Comparison of ENCODE assay signal across 10 cellular contexts in genomic region chr6:101392561-101393230, GRCh38. TPM values are rescaled to one million over a fixed set of nuclear protein-coding genes. Genes with fewer than 3 reads are reported as not detected.
A peak's percentile ranks its signal among the peaks of the same experiment; 100 is the strongest.
DNase-seq lines count a peak whose midpoint lies in the region; ATAC-seq and TF ChIP-seq lines count a peak whose summit lies in the region.
"Had no signal": no experiment of that assay in that cellular context is flagged by ENCODE, and none has a peak within 500 bp of the region (broad histone marks: within the 10 kb centered on the region; RNA-seq: fewer than 3 reads in every experiment).

No MANE protein-coding gene starts in this region.

- H3K36me3 ChIP-seq in neural progenitor cell (no peaks in the 10 kb centered on the region), upper lobe of right lung (no peaks in the 10 kb centered on the region)
- H3K36me3 ChIP-seq: upper lobe of left lung had no signal

- peaks cover 14% of the 10 kb centered on the region for H3K4me1 Mint-ChIP-seq in endothelial cell (ENCODE audit: unreplicated experiment)
- H3K4me1 Mint-ChIP-seq in neural progenitor cell: peaks cover 19% of the 10 kb centered on the region
- H3K4me1 Mint-ChIP-seq in naive thymus-derived CD8-positive, alpha-beta T cell: peaks cover 0 to 4% (median 0%) of the 10 kb centered on the region in 4 donors

- H3K4me3 ChIP-seq in neural progenitor cell (peak overlapping the region; percentile 56), upper lobe of right lung (no peak overlapping the region)

- POLR2A ChIA-PET in naive thymus-derived CD8-positive, alpha-beta T cell (lab: Charles Lee): no interaction called here

- H4K20me1 ChIP-seq in neural progenitor cell (ENCODE audit: low read depth): peaks cover 13% of the 10 kb centered on the region

- H3K79me2 ChIP-seq in neural progenitor cell (ENCODE audit: low read depth): no peaks in the 10 kb centered on the region

- H3F3A ChIP-seq in neural progenitor cell (ENCODE audit: low read depth): peaks cover 13% of the 10 kb centered on the region

- TF ChIP-seq CTCF in endothelial cell (IDR thresholded peaks at IDR 0.05; ENCODE audit: unreplicated experiment) (no peak), neural progenitor cell (IDR thresholded peaks at IDR 0.05) (no peak), upper lobe of right lung (IDR thresholded peaks at IDR 0.05) (no peak)

- H3K27ac ChIP-seq in neural progenitor cell: no peak overlapping the region
- no peak overlapping the region for H3K27ac ChIP-seq in upper lobe of right lung
- H3K27ac ChIP-seq: upper lobe of left lung had no signal

- peaks cover 15% of the 10 kb centered on the region for H3K4me1 ChIP-seq in neural progenitor cell
- H3K4me1 ChIP-seq in upper lobe of right lung: no peaks in the 10 kb centered on the region

- H3K36me3 Mint-ChIP-seq in endothelial cell (ENCODE audit: low read depth, unreplicated experiment): no peaks in the 10 kb centered on the region
- H3K36me3 Mint-ChIP-seq in neural progenitor cell: no peaks in the 10 kb centered on the region
- peaks cover 0 to 4% (median 0%) of the 10 kb centered on the region in 3 donors for H3K36me3 Mint-ChIP-seq in naive thymus-derived CD8-positive, alpha-beta T cell

- DNase-seq in COLO668 (lab: John Stamatoyannopoulos, UW; ENCODE audit: unreplicated experiment) (peak; percentile 55), NCI-H345 treated with DMSO at 0.1 percent for 48 hours (lab: John Stamatoyannopoulos, UW; ENCODE audit: unreplicated experiment) (peak; percentile 22), endothelial cell (ENCODE audit: low spot score) (peak; percentile 13), neural progenitor cell (ENCODE audit: low spot score) (no peak), upper lobe of right lung (no peak)
- no peak for DNase-seq in activated CD4-positive, alpha-beta T cell treated with anti-CD3 and anti-CD28 coated beads, Interleukin-2, amount 50 U/mL, for 48 hours
- DNase-seq in naive thymus-derived CD8-positive, alpha-beta T cell: no peak

- no peaks in the 10 kb centered on the region for H3K9me3 ChIP-seq in neural progenitor cell (ENCODE audit: low read depth)
- H3K9me3 ChIP-seq in upper lobe of right lung: no peaks in the 10 kb centered on the region
- H3K9me3 ChIP-seq: upper lobe of left lung had no signal

- H3K4me2 ChIP-seq in neural progenitor cell: peak overlapping the region; percentile 96

- H3K4me3 Mint-ChIP-seq in endothelial cell (ENCODE audit: unreplicated experiment) (peak overlapping the region; percentile 87), neural progenitor cell (peak overlapping the region; percentile 90)
- no peak overlapping the region for H3K4me3 Mint-ChIP-seq in naive thymus-derived CD8-positive, alpha-beta T cell

- H2AFZ ChIP-seq in neural progenitor cell (replicated peaks): peak overlapping the region; percentile 75

- no peak overlapping the region for H3K9ac ChIP-seq in neural progenitor cell

- intact Hi-C loops in upper lobe of right lung (cut with DNase I): no loop called here

- H3K27me3 ChIP-seq in neural progenitor cell (peaks cover 80% of the 10 kb centered on the region), upper lobe of right lung (peaks cover 42% of the 10 kb centered on the region)

- H3K9me3 Mint-ChIP-seq in endothelial cell (ENCODE audit: unreplicated experiment) (no peaks in the 10 kb centered on the region), neural progenitor cell (no peaks in the 10 kb centered on the region)
- H3K9me3 Mint-ChIP-seq in naive thymus-derived CD8-positive, alpha-beta T cell: peaks cover 0 to 20% (median 4%) of the 10 kb centered on the region in 9 donors

- H3K27me3 Mint-ChIP-seq in endothelial cell (ENCODE audit: unreplicated experiment) (peaks cover 12% of the 10 kb centered on the region), neural progenitor cell (ENCODE audit: insufficient read depth, low read depth) (peaks cover 38% of the 10 kb centered on the region)
- H3K27me3 Mint-ChIP-seq in naive thymus-derived CD8-positive, alpha-beta T cell: peaks cover 24 to 50% (median 41%) of the 10 kb centered on the region in 5 donors

- ATAC-seq in HG02885 (IDR thresholded peaks at IDR 0.05; ENCODE audit: poor library complexity, unreplicated experiment): no peak
- ATAC-seq in naive thymus-derived CD8-positive, alpha-beta T cell: no peak
- ATAC-seq in upper lobe of right lung: no peak

- H3K27ac Mint-ChIP-seq in endothelial cell (ENCODE audit: unreplicated experiment) (no peak overlapping the region), neural progenitor cell (no peak overlapping the region)
- no peak overlapping the region for H3K27ac Mint-ChIP-seq in naive thymus-derived CD8-positive, alpha-beta T cell

RNA-seq across cellular contexts. Expression of gene GRIK2, which starts 0.8 kb away (rescaled TPM):
- total RNA-seq in endothelial cell (ENCODE audit: unreplicated experiment) (2.8 TPM), neural progenitor cell (ENCODE audit: low replicate concordance) (0.88 and 1.5 TPM in 2 replicates), upper lobe of right lung (0.38 TPM)
- total RNA-seq in naive thymus-derived CD8-positive, alpha-beta T cell: not detected
- not detected for polyA plus RNA-seq in naive thymus-derived CD8-positive, alpha-beta T cell
- total RNA-seq: HT-29 had no signal

Comparison
In these comparisons a context has a peak if more than half of its experiments do, and no peak if none do; other contexts are left out.
1. DNase-seq: peak in COLO668 (single experiment), NCI-H345 treated with DMSO at 0.1 percent for 48 hours (single experiment) and endothelial cell (single experiment); none in neural progenitor cell (single experiment), activated CD4-positive, alpha-beta T cell treated with anti-CD3 and anti-CD28 coated beads, Interleukin-2, amount 50 U/mL, for 48 hours (0 of 2), naive thymus-derived CD8-positive, alpha-beta T cell (0 of 10) and upper lobe of right lung (single experiment).
2. H3K4me3 Mint-ChIP-seq: peak in endothelial cell (single experiment) and neural progenitor cell (single experiment); none in naive thymus-derived CD8-positive, alpha-beta T cell (0 of 10).